In genomic region chr12:54392485-54393349, GRCh38 we compare ENCODE assay signal across 15 cellular contexts. TPM values are rescaled to one million over a fixed set of nuclear protein-coding genes. Genes with fewer than 3 reads are reported as not detected.
DNase-seq lines count a peak whose midpoint lies in the region; ATAC-seq, FAIRE-seq and TF ChIP-seq lines count a peak whose summit lies in the region.
"Had no signal": no experiment of that assay in that cellular context is flagged by ENCODE, and none has a peak within 500 bp of the region (broad histone marks: within the 10 kb centered on the region; RNA-seq: fewer than 3 reads in every experiment).

No MANE protein-coding gene starts in this region.

- H3K36me3 ChIP-seq in BLaER1: peaks cover 47% of the 10 kb centered on the region

- peaks cover 71% of the 10 kb centered on the region for H3K4me1 ChIP-seq in BLaER1

- ATAC-seq in natural killer cell: no peak

- no peak overlapping the region for H3K4me3 ChIP-seq in BLaER1

- intact Hi-C loops in dendritic cell treated with granulocyte-macrophage colony-stimulating factor and Interleukin-4, amounts not matched to agents 40 ng/mL and 50 ng/mL, for 4 days (cut with micrococcal nuclease): loop anchor here (1.0 to 10.0 kb wide), 2 partner anchors 8 to 102 kb away; partner anchors contain the start of genes NCKAP1L and ZNF385A
- intact Hi-C loops in natural killer cell (cut with micrococcal nuclease): no loop called here

- no peaks in the 10 kb centered on the region for H3K9me3 Mint-ChIP-seq in dendritic cell treated with granulocyte-macrophage colony-stimulating factor and Interleukin-4, amounts not matched to agents 40 ng/mL and 50 ng/mL, for 4 days
- H3K9me3 Mint-ChIP-seq in natural killer cell: no peaks in the 10 kb centered on the region
- H3K9me3 Mint-ChIP-seq: activated CD4-positive, alpha-beta T cell treated with anti-CD3 and anti-CD28 coated beads, Interleukin-2, amount 10 ng/mL, durations not matched to agents 7 days and 5 days; T-helper 2 cell treated with Interferon-gamma antibody and Interleukin-4, amounts not matched to agents 5 μg/mL and 100 μg/mL, for 36 hours had no signal

- no peak for TF ChIP-seq CTCF in natural killer cell (IDR thresholded peaks at IDR 0.05)

- peak; percentile 82 for DNase-seq in NCI-H2171 (lab: John Stamatoyannopoulos, UW)
- DNase-seq in natural killer cell: no peak
- no peak for DNase-seq in DMS114 treated with DMSO at 0.1 percent for 48 hours (lab: John Stamatoyannopoulos, UW; ENCODE audit: unreplicated experiment)
- DNase-seq in middle frontal gyrus (ENCODE audit: extremely low spot score, low spot score): no peak
- DNase-seq in activated naive CD4-positive, alpha-beta T cell treated with anti-CD3 and anti-CD28 coated beads, Interleukin-2, amount 50 U/mL, for 16 hours: no peak
- no peak for DNase-seq in HTR-8/SVneo (ENCODE audit: insufficient read length, low spot score)
- DNase-seq: activated CD4-positive, alpha-beta T cell treated with anti-CD3 and anti-CD28 coated beads, Interleukin-2, amount 10 ng/mL, durations not matched to agents 7 days and 5 days; DMS53; foreskin fibroblast; NCI-H1694 treated with DMSO at 0.1 percent for 48 hours; stimulated activated CD4-positive, alpha-beta T cell treated with anti-CD3 and anti-CD28 coated beads, Interleukin-15, amount 100 ng/mL, for 24 hours had no signal

- H3K27me3 ChIP-seq in BLaER1: no peaks in the 10 kb centered on the region

- peaks cover 56% of the 10 kb centered on the region for H3K36me3 Mint-ChIP-seq in dendritic cell treated with granulocyte-macrophage colony-stimulating factor and Interleukin-4, amounts not matched to agents 40 ng/mL and 50 ng/mL, for 4 days (ENCODE audit: low read depth)
- no peaks in the 10 kb centered on the region for H3K36me3 Mint-ChIP-seq in natural killer cell

- H4K20me1 ChIP-seq in BLaER1: peaks cover 33% of the 10 kb centered on the region; the same call in 1 of the 2 replicates

- no peak for FAIRE-seq in HTR-8/SVneo (lab: Jason Lieb, UNC)

- peak overlapping the region; percentile 86 for H3K4me2 ChIP-seq in BLaER1
- H3K4me2 ChIP-seq: KMS-11 had no signal

- H3K9ac ChIP-seq in BLaER1: no peak overlapping the region
- H3K9ac ChIP-seq: KMS-11 had no signal

- H3K9me3 ChIP-seq in BLaER1: no peaks in the 10 kb centered on the region

- H3K4me1 Mint-ChIP-seq in dendritic cell treated with granulocyte-macrophage colony-stimulating factor and Interleukin-4, amounts not matched to agents 40 ng/mL and 50 ng/mL, for 4 days (ENCODE audit: low read depth): peaks cover 96% of the 10 kb centered on the region
- peaks cover 22 to 50% of the 10 kb centered on the region in 2 donors for H3K4me1 Mint-ChIP-seq in natural killer cell

- peak overlapping the region; percentile 77 for H3K27ac Mint-ChIP-seq in dendritic cell treated with granulocyte-macrophage colony-stimulating factor and Interleukin-4, amounts not matched to agents 40 ng/mL and 50 ng/mL, for 4 days
- H3K27ac Mint-ChIP-seq in natural killer cell: no peak overlapping the region

- peak overlapping the region; percentile 57; the same call in 1 of the 2 replicates for H3K27ac ChIP-seq in BLaER1
- H3K27ac ChIP-seq: KMS-11 had no signal

- no peaks in the 10 kb centered on the region for H3K27me3 Mint-ChIP-seq in dendritic cell treated with granulocyte-macrophage colony-stimulating factor and Interleukin-4, amounts not matched to agents 40 ng/mL and 50 ng/mL, for 4 days
- no peaks in the 10 kb centered on the region for H3K27me3 Mint-ChIP-seq in natural killer cell (ENCODE audit: low read depth in 2 of 2)

- H3K4me3 Mint-ChIP-seq in dendritic cell treated with granulocyte-macrophage colony-stimulating factor and Interleukin-4, amounts not matched to agents 40 ng/mL and 50 ng/mL, for 4 days: peak overlapping the region; percentile 33
- H3K4me3 Mint-ChIP-seq in natural killer cell: peak overlapping the region; percentile 88

RNA-seq across cellular contexts. Expression of gene ZNF385A, which starts 8.2 kb away (rescaled TPM):
- total RNA-seq in natural killer cell: 1 to 10 TPM; 5.4 to 9.8 (median 8.9) TPM

RNA-seq across cellular contexts. Expression of gene ITGA5, which starts 26.3 kb away (rescaled TPM):
- total RNA-seq in natural killer cell: 100 to 1,000 TPM; 177 to 232 (median 207) TPM

RNA-seq across cellular contexts. Expression of gene GPR84, which starts 28.4 kb away (rescaled TPM):
- 1 to 10 TPM in 1 of 3 donors, under 1 TPM in 2; 0.45 to 4.9 (median 0.59) TPM for total RNA-seq in natural killer cell
